ENCODE assay signal across 9 cellular contexts in the genomic region with DNA sequence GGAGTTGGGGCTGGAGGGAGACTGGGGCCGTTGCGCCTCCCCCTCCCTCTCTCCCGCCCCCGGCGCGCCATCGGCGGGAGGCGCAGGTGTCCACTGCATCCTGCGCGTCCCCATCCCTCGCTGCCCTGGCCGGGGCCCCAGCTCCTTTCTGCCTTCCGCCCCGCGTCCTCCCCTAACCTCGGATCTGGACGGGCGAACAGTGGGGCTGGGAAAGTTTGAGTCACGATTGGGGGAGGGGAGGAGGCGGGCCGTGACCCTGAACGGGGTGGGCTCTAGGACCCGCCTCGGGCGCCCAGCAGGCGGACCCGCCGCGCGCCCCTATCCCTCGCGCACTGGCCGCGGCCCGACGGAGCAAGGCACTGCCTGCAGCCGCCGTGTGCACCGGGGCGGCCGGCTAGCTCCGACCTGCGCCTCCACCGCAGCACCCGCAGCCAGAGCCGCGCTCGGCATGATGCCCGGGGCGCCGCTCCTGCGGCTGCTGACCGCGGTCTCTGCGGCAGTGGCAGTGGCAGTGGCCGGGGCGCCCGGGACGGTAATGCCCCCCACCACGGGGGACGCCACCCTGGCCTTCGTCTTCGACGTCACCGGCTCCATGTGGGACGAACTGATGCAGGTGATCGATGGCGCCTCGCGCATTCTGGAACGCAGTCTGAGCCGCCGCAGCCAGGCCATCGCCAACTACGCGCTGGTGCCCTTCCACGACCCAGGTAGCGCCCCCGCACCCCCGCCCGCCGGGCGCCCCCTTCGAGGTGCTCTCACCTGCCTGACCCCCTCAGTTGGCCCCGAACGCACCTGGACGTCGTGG. TPM values are rescaled to one million over a fixed set of nuclear protein-coding genes. Genes with fewer than 3 reads are reported as not detected.
DNase-seq lines count a peak whose midpoint lies in the region; ATAC-seq and TF ChIP-seq lines count a peak whose summit lies in the region.
"Had no signal": no experiment of that assay in that cellular context is flagged by ENCODE, and none has a peak within 500 bp of the region (broad histone marks: within the 10 kb centered on the region; RNA-seq: fewer than 3 reads in every experiment).

A gene with protein sequence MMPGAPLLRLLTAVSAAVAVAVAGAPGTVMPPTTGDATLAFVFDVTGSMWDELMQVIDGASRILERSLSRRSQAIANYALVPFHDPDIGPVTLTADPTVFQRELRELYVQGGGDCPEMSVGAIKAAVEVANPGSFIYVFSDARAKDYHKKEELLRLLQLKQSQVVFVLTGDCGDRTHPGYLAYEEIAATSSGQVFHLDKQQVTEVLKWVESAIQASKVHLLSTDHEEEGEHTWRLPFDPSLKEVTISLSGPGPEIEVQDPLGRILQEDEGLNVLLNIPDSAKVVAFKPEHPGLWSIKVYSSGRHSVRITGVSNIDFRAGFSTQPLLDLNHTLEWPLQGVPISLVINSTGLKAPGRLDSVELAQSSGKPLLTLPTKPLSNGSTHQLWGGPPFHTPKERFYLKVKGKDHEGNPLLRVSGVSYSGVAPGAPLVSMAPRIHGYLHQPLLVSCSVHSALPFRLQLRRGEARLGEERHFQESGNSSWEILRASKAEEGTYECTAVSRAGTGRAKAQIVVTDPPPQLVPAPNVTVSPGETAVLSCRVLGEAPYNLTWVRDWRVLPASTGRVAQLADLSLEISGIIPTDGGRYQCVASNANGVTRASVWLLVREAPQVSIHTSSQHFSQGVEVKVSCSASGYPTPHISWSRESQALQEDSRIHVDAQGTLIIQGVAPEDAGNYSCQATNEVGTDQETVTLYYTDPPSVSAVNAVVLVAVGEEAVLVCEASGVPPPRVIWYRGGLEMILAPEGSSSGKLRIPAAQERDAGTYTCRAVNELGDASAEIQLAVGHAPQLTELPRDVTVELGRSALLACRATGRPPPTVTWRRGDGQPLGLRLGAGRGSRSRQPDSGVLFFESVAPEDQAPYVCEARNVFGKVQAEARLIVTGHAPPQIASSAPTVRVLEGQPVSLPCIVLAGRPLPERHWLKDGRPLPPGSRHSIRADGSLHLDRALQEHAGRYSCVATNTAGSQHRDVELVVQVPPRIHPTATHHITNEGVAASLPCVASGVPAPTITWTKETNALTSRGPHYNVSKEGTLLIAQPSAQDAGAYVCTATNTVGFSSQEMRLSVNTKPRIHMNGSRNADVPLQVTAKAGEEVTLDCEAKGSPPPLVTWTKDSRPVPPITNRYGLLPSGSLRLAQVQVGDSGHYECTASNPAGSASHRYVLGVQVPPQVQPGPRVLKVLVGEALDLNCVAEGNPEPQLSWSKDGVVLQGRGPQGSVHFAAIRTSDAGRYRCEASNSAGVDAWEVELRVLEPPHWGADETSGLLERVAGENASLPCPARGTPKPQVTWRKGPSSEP (N-terminal part only) (plus strand): TSS at position 330 of the 805 bp plus-strand sequence. CDS start 119 bp downstream, at position 449.

- peak within 1 kb of the TSS; percentile 0 to 89 (median 86) for H3K27ac ChIP-seq in gastroesophageal sphincter

- no CpG with 5 or more reads among the region's 89 CpGs for WGBS in gastroesophageal sphincter (ENCODE audit: low coverage in 1 of 2), 2 donors

- DNase-seq in ACHN (peak; percentile 11), MG63 (peak; percentile 17), nephron progenitor cell (peak; percentile 72), RKO (ENCODE audit: low spot score) (no peak), T-helper 2 cell (no peak)
- DNase-seq in stimulated activated CD8-positive, alpha-beta memory T cell treated with anti-CD3 and anti-CD28 coated beads, Interleukin-4, amount 100 ng/mL, for 48 hours: no peak
- DNase-seq: activated B cell treated with CpG ODN at 0.5 μM for 24 hours had no signal

- H3K9me3 Mint-ChIP-seq in nephron progenitor cell: no peaks in the 10 kb centered on the region
- H3K9me3 Mint-ChIP-seq: activated B cell treated with CpG ODN at 0.5 μM for 24 hours had no signal

- ATAC-seq in gastroesophageal sphincter: peak; percentile 48
- no peak for ATAC-seq in HG03159 (IDR thresholded peaks at IDR 0.05; ENCODE audit: unreplicated experiment)

- H3K27me3 Mint-ChIP-seq in nephron progenitor cell (ENCODE audit: low read depth, poor library complexity): peaks cover 91% of the 10 kb centered on the region

- H3K4me1 Mint-ChIP-seq in nephron progenitor cell: peaks cover 52% of the 10 kb centered on the region

- peak in 2 of 4 experiments; percentile 8 to 14 for TF ChIP-seq CTCF in gastroesophageal sphincter (IDR thresholded peaks at IDR 0.05)
- no peak for TF ChIP-seq CTCF in nephron progenitor cell (IDR thresholded peaks at IDR 0.05)

- TF ChIP-seq POLR2A in gastroesophageal sphincter (IDR thresholded peaks at IDR 0.05): peak; percentile 14 to 33

- no peaks in the 10 kb centered on the region for H3K9me3 ChIP-seq in MG63
- no peaks in the 10 kb centered on the region for H3K9me3 ChIP-seq in gastroesophageal sphincter

- H3K27me3 ChIP-seq in MG63 (peaks cover 14% of the 10 kb centered on the region), gastroesophageal sphincter (peaks cover 8% of the 10 kb centered on the region)

- H3K4me3 ChIP-seq in MG63 (no peak within 1 kb of the TSS), gastroesophageal sphincter (peak within 1 kb of the TSS; percentile 28 to 63)

- peak within 1 kb of the TSS; percentile 82 for H3K4me3 Mint-ChIP-seq in nephron progenitor cell
- H3K4me3 Mint-ChIP-seq: activated B cell treated with CpG ODN at 0.5 μM for 24 hours had no signal

- no peak for TF ChIP-seq EP300 in gastroesophageal sphincter (IDR thresholded peaks at IDR 0.05)

- peaks cover 0 to 85% (median 36%) of the 10 kb centered on the region in 3 donors for H3K4me1 ChIP-seq in gastroesophageal sphincter

- H3K36me3 Mint-ChIP-seq in nephron progenitor cell (ENCODE audit: low read depth): no peaks in the 10 kb centered on the region

- no peak within 1 kb of the TSS for H3K27ac Mint-ChIP-seq in nephron progenitor cell
- H3K27ac Mint-ChIP-seq: activated B cell treated with CpG ODN at 0.5 μM for 24 hours had no signal

- no peaks in the 10 kb centered on the region for H3K36me3 ChIP-seq in MG63
- H3K36me3 ChIP-seq in gastroesophageal sphincter: no peaks in the 10 kb centered on the region

- in situ Hi-C loops in ACHN (cut with HindIII; ENCODE audit: low pct_ligation_motif_present, low pct_unique_long_range_greater_than_20kb, low sequenced_read_pairs): no loop called here

RNA-seq across cellular contexts. Expression of the gene that starts here (rescaled TPM):
- 0.20 TPM in 1 of 2 replicates, not detected in the other for total RNA-seq in MG63 (2014; rRNA removed; shearing (Covaris generic); ENCODE audit: low replicate concordance)
- 10 to 100 TPM in 3 of 4 donors, 1 to 10 TPM in 1; 9.6 to 21.1 (median 15.5) TPM for total RNA-seq in gastroesophageal sphincter
- total RNA-seq: activated B cell treated with CpG ODN at 0.5 μM for 24 hours had no signal

Comparison
In these comparisons a context has a peak if more than half of its experiments do, and no peak if none do; other contexts are left out.
1. Peak in DNase-seq in MG63; RNA of the gene not detected or under 1 TPM.
2. DNase-seq: peak in ACHN (single experiment) and nephron progenitor cell (single experiment); none in RKO (single experiment), stimulated activated CD8-positive, alpha-beta memory T cell treated with anti-CD3 and anti-CD28 coated beads, Interleukin-4, amount 100 ng/mL, for 48 hours (single experiment) and T-helper 2 cell (0 of 5).